In the genomic region with DNA sequence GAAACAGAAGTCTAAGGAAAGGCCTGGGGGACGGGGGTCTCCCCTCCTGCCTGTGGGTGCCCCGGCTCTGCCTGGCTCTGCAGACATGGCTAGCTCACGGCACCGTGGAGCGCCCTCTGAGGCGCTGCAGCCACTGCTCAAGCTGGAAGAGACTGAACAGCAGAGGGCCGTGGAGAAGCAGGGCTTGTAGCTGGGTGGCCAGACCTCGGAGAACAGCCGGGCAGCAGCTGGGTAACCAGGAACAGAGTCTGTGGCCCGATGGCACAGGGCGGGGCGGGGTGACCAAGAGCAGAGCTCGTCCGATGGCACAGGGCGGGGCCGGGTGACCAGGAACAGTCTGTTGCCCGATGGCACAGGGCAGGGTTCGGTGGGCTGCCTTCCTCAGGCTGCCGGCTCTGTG, we compare ENCODE assay signal across 17 cellular contexts. TPM values are rescaled to one million over a fixed set of nuclear protein-coding genes. Genes with fewer than 3 reads are reported as not detected.
DNase-seq lines count a peak whose midpoint lies in the region; ATAC-seq and TF ChIP-seq lines count a peak whose summit lies in the region.
"Had no signal": no experiment of that assay in that cellular context is flagged by ENCODE, and none has a peak within 500 bp of the region (broad histone marks: within the 10 kb centered on the region; RNA-seq: fewer than 3 reads in every experiment).

No MANE protein-coding gene starts in this region.

- H3K4me3 ChIP-seq in upper lobe of right lung = no peak overlapping the region
- no peak overlapping the region for H3K4me3 ChIP-seq in BE2C (ENCODE audit: low read depth, low read length)
- H3K4me3 ChIP-seq: A549, HAP-1 had no signal

- H3K27ac Mint-ChIP-seq in stimulated activated naive CD8-positive, alpha-beta T cell treated with anti-CD3 and anti-CD28 coated beads, Interleukin-15, amount 100 ng/mL, for 72 hours = peak overlapping the region in 1 of 2 donors; percentile 82
- peak overlapping the region; percentile 83 for H3K27ac Mint-ChIP-seq in neural crest cell (ENCODE audit: unreplicated experiment)

- TF ChIP-seq CTCF in foreskin keratinocyte (conservative IDR thresholded peaks at IDR 0.05) (peak; percentile 17), neural crest cell (conservative IDR thresholded peaks at IDR 0.05) (no peak), upper lobe of right lung (IDR thresholded peaks at IDR 0.05) (no peak), BE2C (IDR thresholded peaks at IDR 0.05; ENCODE audit: low read depth, low read length) (no peak)

- ATAC-seq in stimulated activated naive CD8-positive, alpha-beta T cell treated with anti-CD3 and anti-CD28 coated beads, Interleukin-15, Interleukin-2, amounts not matched to agents 100 U/mL and 50 U/mL, for 24 hours = peak; percentile 10
- ATAC-seq in stimulated activated naive CD8-positive, alpha-beta T cell treated with anti-CD3 and anti-CD28 coated beads, Interleukin-15, amount 100 ng/mL, for 72 hours = no peak
- ATAC-seq in foreskin keratinocyte (no peak), upper lobe of right lung (no peak), HG02623 (IDR thresholded peaks at IDR 0.05; ENCODE audit: unreplicated experiment) (no peak)
- ATAC-seq: Right ventricle myocardium inferior had no signal

- H3K27ac ChIP-seq in foreskin keratinocyte = no peak overlapping the region
- no peak overlapping the region for H3K27ac ChIP-seq in upper lobe of right lung
- H3K27ac ChIP-seq: A549, HL-60 had no signal

- no peaks in the 10 kb centered on the region for H3K27me3 Mint-ChIP-seq in stimulated activated naive CD8-positive, alpha-beta T cell treated with anti-CD3 and anti-CD28 coated beads, Interleukin-15, amount 100 ng/mL, for 72 hours
- H3K27me3 Mint-ChIP-seq in neural crest cell (ENCODE audit: low read depth) = no peaks in the 10 kb centered on the region

- H3K4me3 Mint-ChIP-seq in stimulated activated naive CD8-positive, alpha-beta T cell treated with anti-CD3 and anti-CD28 coated beads, Interleukin-15, amount 100 ng/mL, for 72 hours = no peak overlapping the region
- H3K4me3 Mint-ChIP-seq in neural crest cell = no peak overlapping the region

- H3K36me3 ChIP-seq in upper lobe of right lung (peaks cover 27% of the 10 kb centered on the region), BE2C (peaks cover 4% of the 10 kb centered on the region; the same call in 1 of the 2 replicates)

- H3K4me1 ChIP-seq in foreskin keratinocyte = no peaks in the 10 kb centered on the region
- H3K4me1 ChIP-seq in upper lobe of right lung = no peaks in the 10 kb centered on the region
- H3K4me1 ChIP-seq in BE2C = no peaks in the 10 kb centered on the region
- H3K4me1 ChIP-seq: A549, HAP-1 had no signal

- no peaks in the 10 kb centered on the region for H3K4me1 Mint-ChIP-seq in stimulated activated naive CD8-positive, alpha-beta T cell treated with anti-CD3 and anti-CD28 coated beads, Interleukin-15, amount 100 ng/mL, for 72 hours
- no peaks in the 10 kb centered on the region for H3K4me1 Mint-ChIP-seq in neural crest cell

- no peaks in the 10 kb centered on the region for H3K9me3 ChIP-seq in upper lobe of right lung
- no peaks in the 10 kb centered on the region for H3K9me3 ChIP-seq in BE2C
- H3K9me3 ChIP-seq: A549, HAP-1 had no signal

- DNase-seq in stimulated activated naive CD8-positive, alpha-beta T cell treated with anti-CD3 and anti-CD28 coated beads, Interleukin-15, Interleukin-2, amounts not matched to agents 100 U/mL and 50 U/mL, for 24 hours = no peak
- no peak for DNase-seq in stimulated activated naive CD8-positive, alpha-beta T cell treated with anti-CD3 and anti-CD28 coated beads, Interleukin-15, amount 100 ng/mL, for 72 hours
- DNase-seq in foreskin keratinocyte (no peak), neural crest cell (ENCODE audit: low read depth, low spot score) (no peak), upper lobe of right lung (peak; percentile 63), epidermal melanocyte (ENCODE audit: insufficient read length, low spot score) (no peak), BE2C (no peak)
- DNase-seq: C1 segment of cervical spinal cord, NCI-H1417, NCI-H187 treated with DMSO at 0.1 percent for 48 hours, NCI-H2171 treated with DMSO at 0.1 percent for 48 hours, NCI-H774 had no signal

- intact Hi-C loops in upper lobe of right lung (cut with DNase I) = no loop called here

- H3K9me3 Mint-ChIP-seq in stimulated activated naive CD8-positive, alpha-beta T cell treated with anti-CD3 and anti-CD28 coated beads, Interleukin-15, amount 100 ng/mL, for 72 hours = no peaks in the 10 kb centered on the region
- H3K9me3 Mint-ChIP-seq in neural crest cell = no peaks in the 10 kb centered on the region

- peaks cover 4% of the 10 kb centered on the region for H3K36me3 Mint-ChIP-seq in neural crest cell (ENCODE audit: low read depth)

- H3K27me3 ChIP-seq in foreskin keratinocyte = no peaks in the 10 kb centered on the region
- H3K27me3 ChIP-seq in upper lobe of right lung = no peaks in the 10 kb centered on the region
- no peaks in the 10 kb centered on the region for H3K27me3 ChIP-seq in BE2C

RNA-seq across cellular contexts. Expression of a gene that starts 18.1 kb away (rescaled TPM):
- total RNA-seq in foreskin keratinocyte (162 and 219 TPM in 2 replicates), neural crest cell (69.2 and 71.1 TPM in 2 replicates), upper lobe of right lung (245 TPM)
- polyA plus RNA-seq in foreskin keratinocyte = 167 and 235 TPM in 2 replicates
- polyA plus RNA-seq in BE2C (2012; ENCODE audit: insufficient read depth, insufficient read length, low read depth) = 200 TPM

RNA-seq across cellular contexts. Expression of a gene that starts 38.9 kb away (rescaled TPM):
- total RNA-seq in foreskin keratinocyte (28.1 and 30.0 TPM in 2 replicates), neural crest cell (51.2 and 52.4 TPM in 2 replicates), upper lobe of right lung (31.1 TPM)
- 33.1 and 38.2 TPM in 2 replicates for polyA plus RNA-seq in foreskin keratinocyte
- polyA plus RNA-seq in BE2C (2012; ENCODE audit: insufficient read depth, insufficient read length, low read depth) = 22.9 TPM

RNA-seq across cellular contexts. Expression of a gene that starts 46.4 kb away (rescaled TPM):
- total RNA-seq in foreskin keratinocyte (167 and 199 TPM in 2 replicates), neural crest cell (90.6 and 93.5 TPM in 2 replicates), upper lobe of right lung (55.5 TPM)
- 252 and 263 TPM in 2 replicates for polyA plus RNA-seq in foreskin keratinocyte
- polyA plus RNA-seq in BE2C (2012; ENCODE audit: insufficient read depth, insufficient read length, low read depth) = 195 TPM

RNA-seq across cellular contexts. Expression of a gene that starts 47.2 kb away (rescaled TPM):
- 19.0 and 26.0 TPM in 2 replicates for total RNA-seq in foreskin keratinocyte
- 23.1 and 31.2 TPM in 2 replicates for polyA plus RNA-seq in foreskin keratinocyte
- not detected in 2 replicates for total RNA-seq in neural crest cell
- 22.4 TPM for total RNA-seq in upper lobe of right lung
- not detected for polyA plus RNA-seq in BE2C (2012; ENCODE audit: insufficient read depth, insufficient read length, low read depth)

RNA-seq across cellular contexts. Expression of a gene that starts 48.3 kb away (rescaled TPM):
- 0.28 and 0.48 TPM in 2 replicates for total RNA-seq in foreskin keratinocyte
- polyA plus RNA-seq in foreskin keratinocyte = 0.30 and 0.47 TPM in 2 replicates
- 2.1 and 2.4 TPM in 2 replicates for total RNA-seq in neural crest cell
- 3.2 TPM for total RNA-seq in upper lobe of right lung
- polyA plus RNA-seq in BE2C (2012; ENCODE audit: insufficient read depth, insufficient read length, low read depth) = 0.42 TPM
